ENCODE assay signal across 8 cellular contexts in genomic region chr12:52070243-52070925, GRCh38. TPM values are rescaled to one million over a fixed set of nuclear protein-coding genes. Genes with fewer than 3 reads are reported as not detected.
DNase-seq lines count a peak whose midpoint lies in the region; ATAC-seq and TF ChIP-seq lines count a peak whose summit lies in the region.

No MANE protein-coding gene starts in this region.

- intact Hi-C loops in activated B cell treated with CpG ODN at 0.5 μM for 24 hours (cut with micrococcal nuclease): no loop called here
- intact Hi-C loops in stomach (cut with DNase I; ENCODE audit: low total_unique reads): no loop called here

- H3K27ac Mint-ChIP-seq in activated T-cell treated with anti-CD3 and anti-CD28 coated beads, Interleukin-2, amount 50 U/mL, for 24 hours: peak overlapping the region; percentile 100
- H3K27ac Mint-ChIP-seq in activated B cell treated with CpG ODN at 0.5 μM for 24 hours: peak overlapping the region; percentile 96

- H3K4me1 Mint-ChIP-seq in activated T-cell treated with anti-CD3 and anti-CD28 coated beads, Interleukin-2, amount 50 U/mL, for 24 hours (ENCODE audit: low read depth): peaks cover 55% of the 10 kb centered on the region
- peaks cover 54% of the 10 kb centered on the region for H3K4me1 Mint-ChIP-seq in activated B cell treated with CpG ODN at 0.5 μM for 24 hours

- 9% methylated on average over 28 of the region's 31 CpGs for WGBS in hepatocyte (ENCODE audit: low lambda C conversion rate, missing lambda C conversion rate)
- whole genome bisulfite sequencing in stomach, 5 donors: 2 to 4% (median 3%) methylated on average over 27 to 31 of the region's 31 CpGs

- H3K4me3 Mint-ChIP-seq in activated T-cell treated with anti-CD3 and anti-CD28 coated beads, Interleukin-2, amount 50 U/mL, for 24 hours: peak overlapping the region; percentile 95
- peak overlapping the region; percentile 87 for H3K4me3 Mint-ChIP-seq in activated B cell treated with CpG ODN at 0.5 μM for 24 hours

- H3K9me3 Mint-ChIP-seq in activated T-cell treated with anti-CD3 and anti-CD28 coated beads, Interleukin-2, amount 50 U/mL, for 24 hours: no peaks in the 10 kb centered on the region
- no peaks in the 10 kb centered on the region for H3K9me3 Mint-ChIP-seq in activated B cell treated with CpG ODN at 0.5 μM for 24 hours

- H3K36me3 ChIP-seq in hepatocyte (replicated peaks; ENCODE audit: insufficient read depth, low read depth) (no peaks in the 10 kb centered on the region), stomach (peaks cover 13 to 35% (median 29%) of the 10 kb centered on the region in 4 donors)

- H3K27me3 ChIP-seq in hepatocyte: peaks cover 12% of the 10 kb centered on the region
- H3K27me3 ChIP-seq in stomach: no peaks in the 10 kb centered on the region

- no peak for TF ChIP-seq POLR2A in stomach (IDR thresholded peaks at IDR 0.05)

- peak overlapping the region; percentile 71 for H3K4me2 ChIP-seq in hepatocyte

- H3K4me3 ChIP-seq in hepatocyte (peak overlapping the region; percentile 95), stomach (peak overlapping the region; percentile 84 to 97 (median 90))

- H3K4me1 ChIP-seq in hepatocyte (ENCODE audit: insufficient read depth) (peaks cover 8% of the 10 kb centered on the region), stomach (peaks cover 34 to 57% (median 49%) of the 10 kb centered on the region in 4 donors)

- H3K27ac ChIP-seq in hepatocyte (peak overlapping the region; percentile 91), stomach (peak overlapping the region; percentile 85 to 94 (median 90))

- no peak for TF ChIP-seq EP300 in stomach (IDR thresholded peaks at IDR 0.05)

- POLR2A ChIA-PET in activated B cell treated with CpG ODN at 0.5 μM for 24 hours (lab: Charles Lee): interaction anchor here (0.8 to 7.8 kb wide), 18 partner anchors 11 to 1959 kb away, joined by 3 to 99 read pairs (median 6); partner anchors contain the start of genes NR4A1 and TAMALIN

- H3K79me2 ChIP-seq in hepatocyte: peaks cover 52% of the 10 kb centered on the region

- H3K36me3 Mint-ChIP-seq in activated T-cell treated with anti-CD3 and anti-CD28 coated beads, Interleukin-2, amount 50 U/mL, for 24 hours (ENCODE audit: low read depth): peaks cover 47% of the 10 kb centered on the region
- peaks cover 33% of the 10 kb centered on the region for H3K36me3 Mint-ChIP-seq in activated B cell treated with CpG ODN at 0.5 μM for 24 hours (ENCODE audit: low read depth)

- no peak for TF ChIP-seq CTCF in activated B cell treated with CpG ODN at 0.5 μM for 24 hours (IDR thresholded peaks at IDR 0.05)
- peak; percentile 2 for TF ChIP-seq CTCF in hepatocyte (IDR thresholded peaks at IDR 0.05; ENCODE audit: poor library complexity)
- TF ChIP-seq CTCF in stomach (IDR thresholded peaks at IDR 0.05): no peak

- no peaks in the 10 kb centered on the region for H3K27me3 Mint-ChIP-seq in activated T-cell treated with anti-CD3 and anti-CD28 coated beads, Interleukin-2, amount 50 U/mL, for 24 hours
- H3K27me3 Mint-ChIP-seq in activated B cell treated with CpG ODN at 0.5 μM for 24 hours: no peaks in the 10 kb centered on the region

- ATAC-seq in activated B cell treated with CpG ODN at 0.5 μM for 24 hours (ENCODE audit: low read depth): no peak

- H2AFZ ChIP-seq in hepatocyte: peak overlapping the region; percentile 47

- no peaks in the 10 kb centered on the region for H3K9me3 ChIP-seq in hepatocyte (ENCODE audit: low read depth)
- H3K9me3 ChIP-seq in stomach: no peaks in the 10 kb centered on the region

- no peak for DNase-seq in activated T-cell treated with anti-CD3 and anti-CD28 coated beads, Interleukin-2, amount 50 U/mL, for 24 hours
- no peak for DNase-seq in activated T-cell treated with anti-CD3 and anti-CD28 coated beads for 4 hours
- DNase-seq in activated B cell treated with CpG ODN at 0.5 μM for 24 hours: no peak
- DNase-seq in hepatocyte (ENCODE audit: low spot score): no peak
- DNase-seq in stomach: no peak
- no peak for DNase-seq in stimulated activated CD8-positive, alpha-beta memory T cell treated with anti-CD3 and anti-CD28 coated beads, Interleukin-4, amount 100 ng/mL, for 48 hours
- no peak for DNase-seq in kidney glomerular epithelial cell (lab: John Stamatoyannopoulos, UW)
- no peak for DNase-seq in SK-N-DZ (ENCODE audit: low spot score)

- no peaks in the 10 kb centered on the region for H3K9me2 ChIP-seq in hepatocyte (replicated peaks; ENCODE audit: insufficient read depth)

- H4K20me1 ChIP-seq in hepatocyte (ENCODE audit: insufficient read depth, poor library complexity, severe bottlenecking): peaks cover 21% of the 10 kb centered on the region

- CTCF ChIA-PET in activated B cell treated with CpG ODN at 0.5 μM for 24 hours (lab: Charles Lee): interaction anchor here (0.7 to 7.0 kb wide), 12 partner anchors 8 to 89 kb away, joined by 3 to 89 read pairs (median 4); partner anchors contain the start of gene NR4A1

RNA-seq across cellular contexts. Expression of gene ATG101, which starts 0.6 kb away (rescaled TPM):
- total RNA-seq in activated B cell treated with CpG ODN at 0.5 μM for 24 hours: 25.6 and 32.5 TPM in 2 replicates
- 55.9 and 61.6 TPM in 2 replicates for total RNA-seq in hepatocyte
- polyA plus RNA-seq in hepatocyte: 52.0 and 57.7 TPM in 2 replicates
- total RNA-seq in stomach: 100 to 1,000 TPM in 1 of 5 donors, 10 to 100 TPM in 3, 1 to 10 TPM in 1; 7.6 to 105 (median 36.5) TPM
- 10 to 100 TPM; 36.8 to 80.3 (median 67.1) TPM for polyA plus RNA-seq in stomach
- 57.9 and 64.7 TPM in 2 replicates for polyA plus RNA-seq in SK-N-DZ (2014; cell fraction: cytosol; rRNA removed)
- 40.6 and 41.2 TPM in 2 replicates for polyA plus RNA-seq in SK-N-DZ (2014; cell fraction: nucleus; rRNA removed)

RNA-seq across cellular contexts. Expression of gene SMIM41, which starts 9.1 kb away (rescaled TPM):
- total RNA-seq in activated B cell treated with CpG ODN at 0.5 μM for 24 hours (0.24 TPM in 1 of 2 replicates, not detected in the other), hepatocyte (not detected in 2 replicates), stomach (10 to 100 TPM in 1 of 5 donors, 1 to 10 TPM in 3, not detected in 1; 1.1 to 21.6 (median 6.8) TPM)
- polyA plus RNA-seq in hepatocyte (0.15 TPM in 1 of 2 replicates, not detected in the other), stomach (10 to 100 TPM in 1 of 3 donors, 1 to 10 TPM in 2; 1.5 to 11.8 (median 6.5) TPM)
- not detected in 2 replicates for polyA plus RNA-seq in SK-N-DZ (2014; cell fraction: cytosol; rRNA removed)
- not detected in 2 replicates for polyA plus RNA-seq in SK-N-DZ (2014; cell fraction: nucleus; rRNA removed)

RNA-seq across cellular contexts. Expression of gene NR4A1, which starts 19.1 kb away (rescaled TPM):
- total RNA-seq in activated B cell treated with CpG ODN at 0.5 μM for 24 hours: 18.8 and 24.2 TPM in 2 replicates
- 39.2 and 59.2 TPM in 2 replicates for total RNA-seq in hepatocyte
- polyA plus RNA-seq in hepatocyte: 131 and 165 TPM in 2 replicates
- total RNA-seq in stomach: 100 to 1,000 TPM in 3 of 5 donors, 10 to 100 TPM in 2; 29.4 to 384 (median 230) TPM
- 10 to 100 TPM; 41.3 to 65.5 (median 55.0) TPM for polyA plus RNA-seq in stomach
- polyA plus RNA-seq in SK-N-DZ (2014; cell fraction: cytosol; rRNA removed): 14.7 and 19.6 TPM in 2 replicates
- polyA plus RNA-seq in SK-N-DZ (2014; cell fraction: nucleus; rRNA removed): 16.8 and 20.0 TPM in 2 replicates
